Comparison of ENCODE assay signal across 18 cellular contexts in genomic region chr7:159098795-159099194, GRCh38. TPM values are rescaled to one million over a fixed set of nuclear protein-coding genes. Genes with fewer than 3 reads are reported as not detected.
DNase-seq lines count a peak whose midpoint lies in the region; ATAC-seq, FAIRE-seq and TF ChIP-seq lines count a peak whose summit lies in the region.
"Had no signal": no experiment of that assay in that cellular context is flagged by ENCODE, and none has a peak within 500 bp of the region (broad histone marks: within the 10 kb centered on the region; RNA-seq: fewer than 3 reads in every experiment).

No MANE protein-coding gene starts in this region.

- H3K4me2 ChIP-seq in BLaER1, result peak overlapping the region; percentile 90
- no peak overlapping the region for H3K4me2 ChIP-seq in K562 (ENCODE audit: insufficient read depth, low read length)

- no TSS peak for BruUV-seq in K562 (replicated peaks; lab: Mats Ljungman, UMichigan)

- TF ChIP-seq POLR2A in K562 (conservative IDR thresholded peaks at IDR 0.05), result no peak

- H3K9ac ChIP-seq in BLaER1 (no peak overlapping the region), K562 (ENCODE audit: insufficient read depth in 1 of 2, low read depth in 2 of 2, low read length in 2 of 2) (no peak overlapping the region), rectal smooth muscle tissue (ENCODE audit: low read length) (no peak overlapping the region)

- DNase-seq in K562 (ENCODE audit: extremely low read depth in 1 of 4, low spot score in 3 of 4), result no peak
- peak; percentile 28 for DNase-seq in iris pigment epithelial cell (ENCODE audit: low read depth)
- DNase-seq in NCI-H82 treated with DMSO at 0.1 percent for 48 hours (lab: John Stamatoyannopoulos, UW; ENCODE audit: unreplicated experiment), result no peak
- no peak for DNase-seq in inferior parietal cortex (ENCODE audit: extremely low spot score)
- DNase-seq in hippocampal formation (lab: John Stamatoyannopoulos, UW), result no peak
- DNase-seq: activated CD4-positive, alpha-beta T cell treated with anti-CD3 and anti-CD28 coated beads for 4 hours; activated T-cell treated with anti-CD3 and anti-CD28 coated beads, Interleukin-2, amount 50 U/mL, for 72 hours; amygdala; NCI-H2107; NCI-H748 treated with DMSO at 0.1 percent for 48 hours; stimulated activated CD4-positive, alpha-beta T cell treated with anti-CD3 and anti-CD28 coated beads, Interleukin-2, amount 100 ng/mL, for 24 hours; T-helper 2 cell had no signal

- in situ Hi-C loops in K562 (cut with MboI), result no loop called here

- WGBS in K562 (ENCODE audit: insufficient coverage, low coverage, missing lambda C conversion rate), result 2% methylated on average over 13 of the region's 13 CpGs

- H3K27ac ChIP-seq in BLaER1, result peak overlapping the region; percentile 87; the same call in 1 of the 2 replicates
- H3K27ac ChIP-seq in K562 (ENCODE audit: extremely low read depth, low read depth, low read length), result no peak overlapping the region
- H3K27ac ChIP-seq in rectal smooth muscle tissue (ENCODE audit: low read depth, low read length), result peak overlapping the region; percentile 77
- H3K27ac ChIP-seq: prostate gland had no signal

- H3K9me3 ChIP-seq in BLaER1 (no peaks in the 10 kb centered on the region), K562 (replicated peaks; ENCODE audit: control insufficient read depth, insufficient read depth, low read depth, low read length) (no peaks in the 10 kb centered on the region)
- H3K9me3 ChIP-seq: prostate gland had no signal

- no peak for TF ChIP-seq RAD21 in K562 (CRISPR knock-in tag; conservative IDR thresholded peaks at IDR 0.05 in 1 of 2, IDR thresholded peaks at IDR 0.05 in 1 of 2)

- H3K4me1 ChIP-seq in BLaER1 (peaks cover 90% of the 10 kb centered on the region), K562 (replicated peaks in 1 of 2; ENCODE audit: control insufficient read depth in 2 of 2, insufficient read depth in 2 of 2, low read length in 2 of 2) (peaks cover 0 to 5% of the 10 kb centered on the region in 2 experiments; a peak in 1 of 5 replicates), rectal smooth muscle tissue (ENCODE audit: control insufficient read depth, insufficient read depth, low read length) (peaks cover 20% of the 10 kb centered on the region)
- H3K4me1 ChIP-seq: prostate gland had no signal

- ATAC-seq in K562 (peak; percentile 75), HG03280 (IDR thresholded peaks at IDR 0.05; ENCODE audit: unreplicated experiment) (no peak)
- ATAC-seq: activated T-cell treated with anti-CD3 and anti-CD28 coated beads, Interleukin-2, amount 50 U/mL, for 72 hours had no signal

- CTCF ChIA-PET in K562 (lab: Yijun Ruan, JAX; ENCODE audit: low intra/inter-chr PET ratio), result no interaction called here

- TF ChIP-seq CTCF in K562 (IDR thresholded peaks at IDR 0.05 in 2 of 3, conservative IDR thresholded peaks at IDR 0.05 in 1 of 3; ENCODE audit: insufficient read depth in 2 of 3, low read depth in 1 of 3, low read length in 3 of 3), result no peak

- no peak overlapping the region for H2AFZ ChIP-seq in K562 (ENCODE audit: low read depth, low read length)

- no peak overlapping the region for H3K4me3 ChIP-seq in BLaER1
- H3K4me3 ChIP-seq in K562, result no peak overlapping the region
- no peak overlapping the region for H3K4me3 ChIP-seq in rectal smooth muscle tissue (ENCODE audit: low read length)
- H3K4me3 ChIP-seq: prostate gland had no signal

- no peaks in the 10 kb centered on the region for H4K20me1 ChIP-seq in BLaER1
- peaks cover 4% of the 10 kb centered on the region for H4K20me1 ChIP-seq in K562 (replicated peaks; ENCODE audit: control insufficient read depth, insufficient read depth, low read length)

- H3K9me1 ChIP-seq in K562 (ENCODE audit: control insufficient read depth, insufficient read depth, low read length), result no peaks in the 10 kb centered on the region

- no peak for FAIRE-seq in K562 (lab: Jason Lieb, UNC)
- FAIRE-seq: G401.6 had no signal

- intact Hi-C loops in K562 (cut with micrococcal nuclease), result no loop called here

- POLR2A ChIA-PET in K562 (lab: Yijun Ruan, JAX), result no interaction called here

- H3K79me2 ChIP-seq in K562 (ENCODE audit: control insufficient read depth, insufficient read depth, low read length), result no peaks in the 10 kb centered on the region

- TF ChIP-seq EP300 in K562 (IDR thresholded peaks at IDR 0.05; ENCODE audit: low read length), result no peak

- H3K27me3 ChIP-seq in BLaER1 (peaks cover 9% of the 10 kb centered on the region; the same call in 1 of the 2 replicates), K562 (ENCODE audit: control insufficient read depth in 2 of 2, insufficient read depth in 2 of 2, low read length in 2 of 2) (peaks cover 73 to 94% of the 10 kb centered on the region in 2 experiments), rectal smooth muscle tissue (ENCODE audit: control insufficient read depth, insufficient read depth, low read length) (no peaks in the 10 kb centered on the region)

- H3K36me3 ChIP-seq in BLaER1 (no peaks in the 10 kb centered on the region), K562 (ENCODE audit: control insufficient read depth, insufficient read depth, low read length) (no peaks in the 10 kb centered on the region), rectal smooth muscle tissue (ENCODE audit: control insufficient read depth, insufficient read depth, low read length) (no peaks in the 10 kb centered on the region)
- H3K36me3 ChIP-seq: prostate gland had no signal

TF ChIP-seq in K562, 482 proteins besides CTCF, POLR2A, EP300 and RAD21:
- TF ChIP-seq RNF2 (IDR thresholded peaks at IDR 0.05) (no peak), FOXJ3 (CRISPR knock-in tag; IDR thresholded peaks at IDR 0.05) (no peak), CAMTA2 (CRISPR knock-in tag; conservative IDR thresholded peaks at IDR 0.05) (no peak), ATF7 (IDR thresholded peaks at IDR 0.05) (no peak), USF2 (CRISPR knock-in tag; IDR thresholded peaks at IDR 0.05) (no peak), SLC30A9 (CRISPR knock-in tag; IDR thresholded peaks at IDR 0.05) (no peak), NFATC3 (IDR thresholded peaks at IDR 0.05) (no peak), SRSF3 (IDR thresholded peaks at IDR 0.05; ENCODE audit: insufficient read depth, low read length) (no peak), SMC3 (conservative IDR thresholded peaks at IDR 0.05; ENCODE audit: insufficient read depth, low read depth, low read length) (no peak), ZNF778 (CRISPR knock-in tag; IDR thresholded peaks at IDR 0.05) (no peak), ZNF644 (tag; IDR thresholded peaks at IDR 0.05; ENCODE audit: low read depth) (no peak), MEF2D (tag; conservative IDR thresholded peaks at IDR 0.05; ENCODE audit: low read depth) (no peak), BCL6 (CRISPR knock-in tag; IDR thresholded peaks at IDR 0.05) (no peak), ZNF217 (CRISPR knock-in tag; IDR thresholded peaks at IDR 0.05) (no peak)
- TF ChIP-seq, protein P1, sequence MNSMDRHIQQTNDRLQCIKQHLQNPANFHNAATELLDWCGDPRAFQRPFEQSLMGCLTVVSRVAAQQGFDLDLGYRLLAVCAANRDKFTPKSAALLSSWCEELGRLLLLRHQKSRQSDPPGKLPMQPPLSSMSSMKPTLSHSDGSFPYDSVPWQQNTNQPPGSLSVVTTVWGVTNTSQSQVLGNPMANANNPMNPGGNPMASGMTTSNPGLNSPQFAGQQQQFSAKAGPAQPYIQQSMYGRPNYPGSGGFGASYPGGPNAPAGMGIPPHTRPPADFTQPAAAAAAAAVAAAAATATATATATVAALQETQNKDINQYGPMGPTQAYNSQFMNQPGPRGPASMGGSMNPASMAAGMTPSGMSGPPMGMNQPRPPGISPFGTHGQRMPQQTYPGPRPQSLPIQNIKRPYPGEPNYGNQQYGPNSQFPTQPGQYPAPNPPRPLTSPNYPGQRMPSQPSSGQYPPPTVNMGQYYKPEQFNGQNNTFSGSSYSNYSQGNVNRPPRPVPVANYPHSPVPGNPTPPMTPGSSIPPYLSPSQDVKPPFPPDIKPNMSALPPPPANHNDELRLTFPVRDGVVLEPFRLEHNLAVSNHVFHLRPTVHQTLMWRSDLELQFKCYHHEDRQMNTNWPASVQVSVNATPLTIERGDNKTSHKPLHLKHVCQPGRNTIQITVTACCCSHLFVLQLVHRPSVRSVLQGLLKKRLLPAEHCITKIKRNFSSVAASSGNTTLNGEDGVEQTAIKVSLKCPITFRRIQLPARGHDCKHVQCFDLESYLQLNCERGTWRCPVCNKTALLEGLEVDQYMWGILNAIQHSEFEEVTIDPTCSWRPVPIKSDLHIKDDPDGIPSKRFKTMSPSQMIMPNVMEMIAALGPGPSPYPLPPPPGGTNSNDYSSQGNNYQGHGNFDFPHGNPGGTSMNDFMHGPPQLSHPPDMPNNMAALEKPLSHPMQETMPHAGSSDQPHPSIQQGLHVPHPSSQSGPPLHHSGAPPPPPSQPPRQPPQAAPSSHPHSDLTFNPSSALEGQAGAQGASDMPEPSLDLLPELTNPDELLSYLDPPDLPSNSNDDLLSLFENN (IDR thresholded peaks at IDR 0.05; ENCODE audit: low read depth in 2 of 2, low read length in 2 of 2), result no peak

RNA-seq across cellular contexts. Expression of gene VIPR2, which starts 45.9 kb away (rescaled TPM):
- total RNA-seq in K562 (2011; cell fraction: chromatin; rRNA removed; ENCODE audit: low replicate concordance), result not detected in 2 replicates
- 0.17 TPM in 1 of 2 replicates, not detected in the other for total RNA-seq in K562 (2011; cell fraction: nucleolus; rRNA removed)
- not detected in 2 replicates for total RNA-seq in K562 (2011; cell fraction: nucleoplasm; rRNA removed)
- total RNA-seq in K562 (2014; rRNA removed) (not detected in 2 replicates), K562 (2014; rRNA removed; fragmentation: Illumina TruSeq; extraction: Trizol) (not detected in 2 replicates), K562 (2015; rRNA removed; fragmentation: Illumina TruSeq; extraction: Trizol) (not detected in 2 replicates), K562 (2021) (0.04 TPM in 1 of 2 replicates, not detected in the other)
- polyA plus RNA-seq in K562 (2011; rRNA removed) (not detected in 2 replicates), K562 (2014; fragmentation: Illumina TruSeq; extraction: Trizol) (not detected in 2 replicates), K562 (2014; fragmentation: Nextera tagmentation; extraction: Ambion mirVana) (not detected), K562 (2014; rRNA removed) (not detected in 2 replicates)
- polyA plus RNA-seq in K562 (2011; cell fraction: cytosol; rRNA removed), result not detected in 2 replicates
- not detected in 2 replicates for polyA plus RNA-seq in K562 (2011; cell fraction: nucleus; rRNA removed)
- 0.31 and 0.54 TPM in 2 replicates for polyA plus RNA-seq in K562 (2012)
- polyA minus RNA-seq in K562 (2011; rRNA and poly(A)+ RNA removed), result not detected in 2 replicates
- polyA minus RNA-seq in K562 (2011; cell fraction: cytosol; rRNA and poly(A)+ RNA removed), result 0.57 TPM in 1 of 2 replicates, not detected in the other
- polyA minus RNA-seq in K562 (2011; cell fraction: nucleus; rRNA and poly(A)+ RNA removed), result 0.11 TPM in 1 of 2 replicates, not detected in the other
- total RNA-seq: HT1080 had no signal
